Comparison of ENCODE assay signal across 24 cellular contexts in genomic region chr3:62122819-62123218, GRCh38.
A peak's percentile ranks its signal among the peaks of the same experiment; 100 is the strongest.
DNase-seq lines count a peak whose midpoint lies in the region; ATAC-seq, FAIRE-seq and TF ChIP-seq lines count a peak whose summit lies in the region.
"Had no signal": no experiment of that assay in that cellular context is flagged by ENCODE, and none has a peak within 500 bp of the region (broad histone marks: within the 10 kb centered on the region; RNA-seq: fewer than 3 reads in every experiment).

No MANE protein-coding gene starts in this region.

- SMC1A ChIA-PET in GM12878 (lab: Charles Lee; ENCODE audit: uncharacterized antibody, unreplicated experiment): interaction anchor here (0.7 to 2.1 kb wide), 6 partner anchors 8 to 487 kb away, joined by 3 to 8 read pairs (median 4); no protein-coding TSS in a partner anchor

- H3K36me3 ChIP-seq in GM12878 (ENCODE audit: control insufficient read depth in 2 of 2, insufficient read depth in 2 of 2, low read length in 1 of 2) (no peaks in the 10 kb centered on the region), left ventricle myocardium inferior (peaks cover 3% of the 10 kb centered on the region), psoas muscle (ENCODE audit: insufficient read depth in 1 of 2, low read depth in 1 of 2) (no peaks in the 10 kb centered on the region)
- H3K36me3 ChIP-seq: BE2C had no signal

- ATAC-seq in Right ventricle myocardium superior (ENCODE audit: poor library complexity): peak; percentile 65
- peak; percentile 17; the same call in 2 of the 3 replicates for ATAC-seq in GM12878
- peak in 3 of 4 donors; percentile 7 to 55 (median 11) for ATAC-seq in psoas muscle
- ATAC-seq in SK-N-SH treated with all-trans-retinoic acid at 6 μM for 48 hours: no peak
- ATAC-seq: A549 had no signal

- no peak for DNase-seq in Right ventricle myocardium superior
- DNase-seq in cardiac septum (ENCODE audit: low spot score): no peak
- DNase-seq in GM12878 (ENCODE audit: low read depth, low spot score): no peak
- no peak for DNase-seq in left ventricle myocardium inferior
- no peak for DNase-seq in psoas muscle
- DNase-seq in caudate nucleus (lab: John Stamatoyannopoulos, UW): no peak
- no peak for DNase-seq in activated CD4-positive, alpha-beta T cell treated with anti-CD3 and anti-CD28 coated beads for 4 hours
- DNase-seq: 8988T; ACHN; AML-193; BE2C; CD4-positive, alpha-beta T cell; CD8-positive, alpha-beta memory T cell; DMS53; DMS79 treated with DMSO at 0.1 percent for 48 hours; GF-D8; GM23248; H7; HCEC 1CT had no signal

- H3K79me2 ChIP-seq in GM12878 (ENCODE audit: control insufficient read depth, insufficient read depth, low read length): no peaks in the 10 kb centered on the region

- no peak overlapping the region for H3K4me3 ChIP-seq in GM12878
- H3K4me3 ChIP-seq in left ventricle myocardium inferior: no peak overlapping the region
- no peak overlapping the region for H3K4me3 ChIP-seq in psoas muscle
- H3K4me3 ChIP-seq: A549; BLaER1 treated with 17β-estradiol and CSF1 and Interleukin-3, amounts not matched to agents 10 nM and 100 nM; GM23248 had no signal

- H3K9me3 ChIP-seq in GM12878 (replicated peaks; ENCODE audit: control insufficient read depth, insufficient read depth, low read length): no peaks in the 10 kb centered on the region
- H3K9me3 ChIP-seq in left ventricle myocardium inferior (replicated peaks): peaks cover 29% of the 10 kb centered on the region
- peaks cover 9% of the 10 kb centered on the region for H3K9me3 ChIP-seq in psoas muscle
- H3K9me3 ChIP-seq: A549, BE2C had no signal

- POLR2A ChIA-PET in GM12878 (lab: Charles Lee): interaction anchor here (1.0 kb wide), 1 partner anchor 279 kb away, joined by 5 read pairs; no protein-coding TSS in a partner anchor

- BruUV-seq in GM12878 (replicated peaks; lab: Mats Ljungman, UMichigan): no TSS peak

- TF ChIP-seq RAD21 in GM12878 (IDR thresholded peaks at IDR 0.05; ENCODE audit: insufficient read depth, low read depth, low read length): no peak

- 42% methylated on average over 4 of the region's 4 CpGs for WGBS in GM12878 (ENCODE audit: insufficient coverage, insufficient replicate concordance, low lambda C conversion rate, missing lambda C conversion rate)
- 65 to 96% (median 70%) methylated on average over 4 of the region's 4 CpGs for WGBS in psoas muscle, 3 donors

- H3K4me2 ChIP-seq in GM12878 (ENCODE audit: control insufficient read depth, insufficient read depth): no peak overlapping the region
- H3K4me2 ChIP-seq: A549; BLaER1 treated with 17β-estradiol and CSF1 and Interleukin-3, amounts not matched to agents 10 nM and 100 nM had no signal

- TF ChIP-seq CTCF in GM12878 (IDR thresholded peaks at IDR 0.05 in 2 of 3, conservative IDR thresholded peaks at IDR 0.05 in 1 of 3; ENCODE audit: control insufficient read depth in 2 of 3, extremely low read depth in 1 of 3, insufficient read depth in 1 of 3, low read depth in 3 of 3, low read length in 3 of 3): no peak
- no peak for TF ChIP-seq CTCF in left ventricle myocardium inferior (IDR thresholded peaks at IDR 0.05; ENCODE audit: borderline replicate concordance)
- no peak for TF ChIP-seq CTCF in psoas muscle (IDR thresholded peaks at IDR 0.05)

- H3K4me1 ChIP-seq in GM12878 (ENCODE audit: control insufficient read depth, insufficient read depth, low read length) (no peaks in the 10 kb centered on the region), left ventricle myocardium inferior (peaks cover 38% of the 10 kb centered on the region), psoas muscle (peaks cover 7% of the 10 kb centered on the region)
- H3K4me1 ChIP-seq: A549, BE2C had no signal

- H2AFZ ChIP-seq in GM12878 (ENCODE audit: control insufficient read depth, low read depth, low read length): no peak overlapping the region
- H2AFZ ChIP-seq: GM23248 had no signal

- H3K27ac ChIP-seq in GM12878 (ENCODE audit: control insufficient read depth, insufficient read depth) (no peak overlapping the region), left ventricle myocardium inferior (replicated peaks) (peak overlapping the region; percentile 18), psoas muscle (no peak overlapping the region), caudate nucleus (ENCODE audit: low read depth, low read length) (no peak overlapping the region)
- H3K27ac ChIP-seq: A549; BLaER1 treated with 17β-estradiol and CSF1 and Interleukin-3, amounts not matched to agents 10 nM and 100 nM; GM23248 had no signal

- no peak for TF ChIP-seq POLR2A in GM12878 (IDR thresholded peaks at IDR 0.05; ENCODE audit: low read depth, low read length)

- no peak for TF ChIP-seq EP300 in GM12878 (IDR thresholded peaks at IDR 0.05; ENCODE audit: borderline replicate concordance in 1 of 2, control insufficient read depth in 1 of 2, low read depth in 2 of 2, low read length in 2 of 2)

- intact Hi-C loops in Right ventricle myocardium superior (cut with DNase I): no loop called here
- intact Hi-C loops in cardiac septum (cut with DNase I): no loop called here
- intact Hi-C loops in GM12878 (cut with micrococcal nuclease; ENCODE audit: unreplicated experiment): loop anchor here (5.0 kb wide), 1 partner anchor 561 kb away; the partner anchor contains the start of gene PTPRG
- intact Hi-C loops in left ventricle myocardium inferior (cut with micrococcal nuclease): no loop called here
- intact Hi-C loops in psoas muscle (cut with DNase I): no loop called here

- H3K27me3 ChIP-seq in GM12878 (replicated peaks in 1 of 2; ENCODE audit: control insufficient read depth in 2 of 2, insufficient read depth in 2 of 2, low read length in 1 of 2): no peaks in the 10 kb centered on the region; a peak in 1 of 4 replicates
- H3K27me3 ChIP-seq in left ventricle myocardium inferior (ENCODE audit: low read depth): no peaks in the 10 kb centered on the region
- H3K27me3 ChIP-seq in psoas muscle (ENCODE audit: insufficient read depth in 3 of 3, low read length in 2 of 3): no peaks in the 10 kb centered on the region
- H3K27me3 ChIP-seq: BLaER1 treated with 17β-estradiol and CSF1 and Interleukin-3, amounts not matched to agents 10 nM and 100 nM had no signal

- H3K9ac ChIP-seq in GM12878 (ENCODE audit: control insufficient read depth, insufficient read depth, low read length): no peak overlapping the region
- H3K9ac ChIP-seq: BLaER1 treated with 17β-estradiol and CSF1 and Interleukin-3, amounts not matched to agents 10 nM and 100 nM; GM23248 had no signal

- CTCF ChIA-PET in GM12878 (lab: Yijun Ruan, JAX): interaction anchor here (0.9 to 2.9 kb wide), 6 partner anchors 8 to 546 kb away, joined by 3 to 15 read pairs (median 3); no protein-coding TSS in a partner anchor

- RAD21 ChIA-PET in GM12878 (lab: Charles Lee; ENCODE audit: unreplicated experiment): interaction anchor here (1.3 kb wide), 2 partner anchors 8 to 10 kb away, joined by 3 to 5 read pairs; no protein-coding TSS in a partner anchor

- no peak for FAIRE-seq in GM12878 (lab: Jason Lieb, UNC)
- FAIRE-seq: A549, D721Med, GM12892 had no signal

- no peaks in the 10 kb centered on the region for H4K20me1 ChIP-seq in GM12878 (ENCODE audit: control insufficient read depth, insufficient read depth)
- H4K20me1 ChIP-seq: BLaER1 treated with 17β-estradiol and CSF1 and Interleukin-3, amounts not matched to agents 10 nM and 100 nM had no signal

- in situ Hi-C loops in GM12878 (cut with MboI): no loop called here

TF ChIP-seq in GM12878, 131 proteins besides CTCF, POLR2A, EP300 and RAD21:
- TF ChIP-seq SUZ12 (IDR thresholded peaks at IDR 0.05; ENCODE audit: unreplicated experiment): no peak

TF ChIP-seq in SK-N-SH treated with all-trans-retinoic acid at 6 μM for 48 hours, 23 proteins besides CTCF, POLR2A, EP300 and RAD21 (continues in another document):
- no peak for TF ChIP-seq TSHZ2 (CRISPR knock-in tag; IDR thresholded peaks at IDR 0.05)
- TF ChIP-seq ZNF70 (CRISPR knock-in tag; IDR thresholded peaks at IDR 0.05): no peak
- no peak for TF ChIP-seq POU6F1 (CRISPR knock-in tag; IDR thresholded peaks at IDR 0.05; ENCODE audit: borderline replicate concordance, low read depth)
- no peak for TF ChIP-seq ZNF8 (CRISPR knock-in tag; IDR thresholded peaks at IDR 0.05)
- no peak for TF ChIP-seq ZFP3 (CRISPR knock-in tag; IDR thresholded peaks at IDR 0.05)
- TF ChIP-seq TCF4 (CRISPR knock-in tag; IDR thresholded peaks at IDR 0.05; ENCODE audit: borderline replicate concordance): no peak
- no peak for TF ChIP-seq TOX (CRISPR knock-in tag; IDR thresholded peaks at IDR 0.05; ENCODE audit: borderline replicate concordance)
